In the genomic region with DNA sequence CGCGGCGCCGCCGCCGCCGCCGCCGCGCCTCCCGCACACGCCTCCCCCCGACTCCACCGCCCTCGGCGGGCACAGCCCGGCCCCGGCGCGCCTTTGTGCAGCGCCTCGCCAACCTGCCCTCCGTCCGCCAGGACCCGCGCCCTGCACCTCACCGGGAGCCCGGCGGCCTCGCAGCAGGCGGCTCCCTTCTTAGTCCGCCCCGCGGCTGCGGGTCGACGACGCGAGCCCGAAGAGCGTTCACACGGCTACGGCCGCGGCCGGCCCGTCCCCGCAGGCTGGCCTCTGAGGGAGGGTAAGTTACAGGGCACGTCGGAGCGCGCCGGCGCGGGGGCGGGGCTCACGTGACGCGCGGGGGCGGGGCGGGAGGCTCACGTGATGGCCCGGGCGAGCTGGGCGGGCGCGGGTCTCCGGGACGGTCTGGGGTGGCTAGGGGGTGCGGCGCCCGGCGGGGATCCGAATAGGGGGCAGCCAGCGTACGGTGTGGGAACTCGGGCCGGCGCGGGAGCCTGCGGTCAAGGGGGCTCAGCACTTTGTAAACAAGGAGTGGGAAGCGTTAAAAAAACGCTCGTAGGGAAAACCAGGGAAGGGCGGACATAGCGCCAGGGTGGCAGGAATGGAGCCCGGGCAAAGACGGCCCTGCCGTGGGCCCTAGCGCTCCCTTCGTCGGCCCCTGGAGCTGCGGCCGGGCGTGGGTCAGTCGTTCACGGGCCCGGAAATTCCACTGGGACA, we compare ENCODE assay signal across 8 cellular contexts. TPM values are rescaled to one million over a fixed set of nuclear protein-coding genes. Genes with fewer than 3 reads are reported as not detected.
DNase-seq lines count a peak whose midpoint lies in the region; ATAC-seq and TF ChIP-seq lines count a peak whose summit lies in the region.

A gene with protein sequence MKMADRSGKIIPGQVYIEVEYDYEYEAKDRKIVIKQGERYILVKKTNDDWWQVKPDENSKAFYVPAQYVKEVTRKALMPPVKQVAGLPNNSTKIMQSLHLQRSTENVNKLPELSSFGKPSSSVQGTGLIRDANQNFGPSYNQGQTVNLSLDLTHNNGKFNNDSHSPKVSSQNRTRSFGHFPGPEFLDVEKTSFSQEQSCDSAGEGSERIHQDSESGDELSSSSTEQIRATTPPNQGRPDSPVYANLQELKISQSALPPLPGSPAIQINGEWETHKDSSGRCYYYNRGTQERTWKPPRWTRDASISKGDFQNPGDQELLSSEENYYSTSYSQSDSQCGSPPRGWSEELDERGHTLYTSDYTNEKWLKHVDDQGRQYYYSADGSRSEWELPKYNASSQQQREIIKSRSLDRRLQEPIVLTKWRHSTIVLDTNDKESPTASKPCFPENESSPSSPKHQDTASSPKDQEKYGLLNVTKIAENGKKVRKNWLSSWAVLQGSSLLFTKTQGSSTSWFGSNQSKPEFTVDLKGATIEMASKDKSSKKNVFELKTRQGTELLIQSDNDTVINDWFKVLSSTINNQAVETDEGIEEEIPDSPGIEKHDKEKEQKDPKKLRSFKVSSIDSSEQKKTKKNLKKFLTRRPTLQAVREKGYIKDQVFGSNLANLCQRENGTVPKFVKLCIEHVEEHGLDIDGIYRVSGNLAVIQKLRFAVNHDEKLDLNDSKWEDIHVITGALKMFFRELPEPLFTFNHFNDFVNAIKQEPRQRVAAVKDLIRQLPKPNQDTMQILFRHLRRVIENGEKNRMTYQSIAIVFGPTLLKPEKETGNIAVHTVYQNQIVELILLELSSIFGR (minus strand): TSS at position 301 of the 729 bp plus-strand sequence. CDS start 19,976 bp downstream, outside the sequence.

- peak; percentile 70 to 92 (median 82) for DNase-seq in CD8-positive, alpha-beta T cell
- peak; percentile 79 for DNase-seq in activated T-cell treated with anti-CD3 and anti-CD28 coated beads, Interleukin-2, amount 50 U/mL, for 4 hours
- peak; percentile 62 to 71 for DNase-seq in stimulated activated CD8-positive, alpha-beta memory T cell treated with anti-CD3 and anti-CD28 coated beads, Interleukin-4, amount 100 ng/mL, for 4 hours (ENCODE audit: low read depth in 2 of 2, low spot score in 1 of 2)

- peak within 1 kb of the TSS; percentile 94 for H3K4me3 Mint-ChIP-seq in CD8-positive, alpha-beta T cell
- peak within 1 kb of the TSS; percentile 89 for H3K4me3 Mint-ChIP-seq in activated T-cell treated with anti-CD3 and anti-CD28 coated beads, Interleukin-2, amount 50 U/mL, for 4 hours

- whole genome bisulfite sequencing in esophagus, 2 donors: 0 to 1% methylated on average over 84 to 99 of the region's 99 CpGs

- H3K9me2 ChIP-seq in OCI-LY1 (ENCODE audit: low read depth, low read length): no peaks in the 10 kb centered on the region

- peaks cover 4% of the 10 kb centered on the region for H3K36me3 Mint-ChIP-seq in CD8-positive, alpha-beta T cell
- peaks cover 4% of the 10 kb centered on the region for H3K36me3 Mint-ChIP-seq in activated T-cell treated with anti-CD3 and anti-CD28 coated beads, Interleukin-2, amount 50 U/mL, for 4 hours (ENCODE audit: insufficient read depth)

- H3K27ac ChIP-seq in CD8-positive, alpha-beta T cell (ENCODE audit: low read depth, low read length): peak within 1 kb of the TSS; percentile 65
- H3K27ac ChIP-seq in OCI-LY1 (ENCODE audit: low read depth, low read length, poor library complexity, severe bottlenecking) (peak within 1 kb of the TSS; percentile 66), esophagus (ENCODE audit: low read depth in 2 of 2, low read length in 1 of 2) (peak within 1 kb of the TSS; percentile 96 to 98)

- no peaks in the 10 kb centered on the region for H3K27me3 ChIP-seq in CD8-positive, alpha-beta T cell (ENCODE audit: insufficient read depth, low read length)
- H3K27me3 ChIP-seq in OCI-LY1 (ENCODE audit: insufficient read depth, low read length) (no peaks in the 10 kb centered on the region), esophagus (ENCODE audit: control insufficient read depth in 1 of 2, insufficient read depth in 2 of 2, low read length in 2 of 2) (no peaks in the 10 kb centered on the region), mucosa of stomach (ENCODE audit: control insufficient read depth, insufficient read depth, low read length) (no peaks in the 10 kb centered on the region)

- H3K9me3 ChIP-seq in CD8-positive, alpha-beta T cell (ENCODE audit: low read length): no peaks in the 10 kb centered on the region
- H3K9me3 ChIP-seq in OCI-LY1 (ENCODE audit: low read length): peaks cover 4% of the 10 kb centered on the region
- H3K9me3 ChIP-seq in esophagus (ENCODE audit: control insufficient read depth in 2 of 2, insufficient read depth in 1 of 2, low read depth in 1 of 2, low read length in 1 of 2): no peaks in the 10 kb centered on the region
- no peaks in the 10 kb centered on the region for H3K9me3 ChIP-seq in mucosa of stomach (ENCODE audit: control insufficient read depth, low read length)

- H3K9ac ChIP-seq in OCI-LY1 (ENCODE audit: low read length): peak within 1 kb of the TSS; percentile 67
- peak within 1 kb of the TSS; percentile 94 for H3K9ac ChIP-seq in mucosa of stomach (ENCODE audit: low read length)

- H3K27ac Mint-ChIP-seq in CD8-positive, alpha-beta T cell: peak within 1 kb of the TSS; percentile 83

- no peaks in the 10 kb centered on the region for H3F3A ChIP-seq in OCI-LY1 (ENCODE audit: insufficient read depth, low read length)

- peak within 1 kb of the TSS; percentile 90 for H3K4me3 ChIP-seq in CD8-positive, alpha-beta T cell (ENCODE audit: low read depth, low read length)
- H3K4me3 ChIP-seq in OCI-LY1 (ENCODE audit: low read depth, low read length, poor library complexity, severe bottlenecking) (peak within 1 kb of the TSS; percentile 68), esophagus (ENCODE audit: low read depth in 1 of 2, low read length in 2 of 2) (peak within 1 kb of the TSS; percentile 81 to 99), mucosa of stomach (ENCODE audit: low read length) (peak within 1 kb of the TSS; percentile 71)

- H3K9me3 Mint-ChIP-seq in CD8-positive, alpha-beta T cell: no peaks in the 10 kb centered on the region
- no peaks in the 10 kb centered on the region for H3K9me3 Mint-ChIP-seq in activated T-cell treated with anti-CD3 and anti-CD28 coated beads, Interleukin-2, amount 50 U/mL, for 4 hours

- H3K36me3 ChIP-seq in CD8-positive, alpha-beta T cell (ENCODE audit: insufficient read depth, low read length): no peaks in the 10 kb centered on the region
- H3K36me3 ChIP-seq in OCI-LY1 (ENCODE audit: insufficient read depth, low read length): peaks cover 3% of the 10 kb centered on the region; the same call in 1 of the 2 replicates
- no peaks in the 10 kb centered on the region for H3K36me3 ChIP-seq in esophagus (ENCODE audit: control insufficient read depth in 2 of 2, insufficient read depth in 2 of 2, low read length in 1 of 2)
- H3K36me3 ChIP-seq in mucosa of stomach (ENCODE audit: control insufficient read depth, insufficient read depth, low read length): no peaks in the 10 kb centered on the region

- H3K4me1 ChIP-seq in CD8-positive, alpha-beta T cell (ENCODE audit: insufficient read depth, low read length): peaks cover 41% of the 10 kb centered on the region
- H3K4me1 ChIP-seq in OCI-LY1 (ENCODE audit: insufficient read depth, low read length, severe bottlenecking) (peaks cover 31% of the 10 kb centered on the region), esophagus (ENCODE audit: control insufficient read depth in 2 of 2, insufficient read depth in 2 of 2, low read length in 1 of 2) (no peaks in the 10 kb centered on the region), mucosa of stomach (ENCODE audit: control insufficient read depth, insufficient read depth, low read length) (peaks cover 17% of the 10 kb centered on the region)

- H3K27me3 Mint-ChIP-seq in CD8-positive, alpha-beta T cell (ENCODE audit: low read depth): no peaks in the 10 kb centered on the region
- no peaks in the 10 kb centered on the region for H3K27me3 Mint-ChIP-seq in activated T-cell treated with anti-CD3 and anti-CD28 coated beads, Interleukin-2, amount 50 U/mL, for 4 hours (ENCODE audit: low read depth)

- no peak within 1 kb of the TSS for H2AFZ ChIP-seq in OCI-LY1 (ENCODE audit: low read length)

- no peaks in the 10 kb centered on the region for H3K79me2 ChIP-seq in OCI-LY1 (ENCODE audit: insufficient read depth, low read length)

- CTCF ChIA-PET in CD8-positive, alpha-beta T cell (lab: Charles Lee): interaction anchor here (2.3 kb wide), 1 partner anchor 66 kb away, joined by 11 read pairs; no protein-coding TSS in a partner anchor

- intact Hi-C loops in CD8-positive, alpha-beta T cell (cut with DNase I, micrococcal nuclease): loop anchor here (1.0 to 10.0 kb wide), 14 partner anchors 66 to 1227 kb away; partner anchors contain the start of genes EPC1 (in 2 of the 2), ZEB1 (in 2 of the 2), CCDC7 (in 1 of the 2) and ITGB1 (in 1 of the 2)

- ATAC-seq in CD8-positive, alpha-beta T cell: peak; percentile 67
- ATAC-seq in GM19395 (IDR thresholded peaks at IDR 0.05; ENCODE audit: unreplicated experiment) (peak; percentile 77), HG03520 (IDR thresholded peaks at IDR 0.05; ENCODE audit: unreplicated experiment) (peak; percentile 76)
- peak; percentile 76 to 81 for ATAC-seq in activated T-cell treated with anti-CD3 and anti-CD28 coated beads, Interleukin-2, amount 50 U/mL, for 4 hours

- H4K20me1 ChIP-seq in OCI-LY1 (ENCODE audit: insufficient read depth, low read length): no peaks in the 10 kb centered on the region

- POLR2A ChIA-PET in CD8-positive, alpha-beta T cell (lab: Charles Lee): interaction anchor here (1.0 to 1.8 kb wide), 4 partner anchors 48 to 450 kb away, joined by 3 to 4 read pairs (median 3); no protein-coding TSS in a partner anchor

- TF ChIP-seq CTCF in CD8-positive, alpha-beta T cell (IDR thresholded peaks at IDR 0.05): no peak
- TF ChIP-seq CTCF in OCI-LY1 (IDR thresholded peaks at IDR 0.05; ENCODE audit: low read length): no peak

- H3K4me1 Mint-ChIP-seq in CD8-positive, alpha-beta T cell (ENCODE audit: low read depth): peaks cover 49% of the 10 kb centered on the region
- H3K4me1 Mint-ChIP-seq in activated T-cell treated with anti-CD3 and anti-CD28 coated beads, Interleukin-2, amount 50 U/mL, for 4 hours (ENCODE audit: low read depth): peaks cover 46% of the 10 kb centered on the region

- peak within 1 kb of the TSS; percentile 91 for H3K4me2 ChIP-seq in OCI-LY1 (ENCODE audit: low read length)

RNA-seq across cellular contexts. Expression of the gene that starts here (rescaled TPM):
- total RNA-seq in CD8-positive, alpha-beta T cell: 10 to 100 TPM; 15.7 to 15.9 TPM
- total RNA-seq in activated T-cell treated with anti-CD3 and anti-CD28 coated beads, Interleukin-2, amount 50 U/mL, for 4 hours: 1 to 10 TPM; 3.3 to 4.2 (median 3.9) TPM
- polyA plus RNA-seq in esophagus: 10 to 100 TPM in 1 of 2 donors, 1 to 10 TPM in 1; 6.9 to 19.8 TPM

Comparison
In these comparisons a context has a peak if more than half of its experiments do, and no peak if none do; other contexts are left out.
1. Peak in every context shown above with its lines: DNase-seq, ATAC-seq, H3K4me3 ChIP-seq and H3K27ac ChIP-seq.